Comparison of ENCODE assay signal across 19 cellular contexts in the genomic region with DNA sequence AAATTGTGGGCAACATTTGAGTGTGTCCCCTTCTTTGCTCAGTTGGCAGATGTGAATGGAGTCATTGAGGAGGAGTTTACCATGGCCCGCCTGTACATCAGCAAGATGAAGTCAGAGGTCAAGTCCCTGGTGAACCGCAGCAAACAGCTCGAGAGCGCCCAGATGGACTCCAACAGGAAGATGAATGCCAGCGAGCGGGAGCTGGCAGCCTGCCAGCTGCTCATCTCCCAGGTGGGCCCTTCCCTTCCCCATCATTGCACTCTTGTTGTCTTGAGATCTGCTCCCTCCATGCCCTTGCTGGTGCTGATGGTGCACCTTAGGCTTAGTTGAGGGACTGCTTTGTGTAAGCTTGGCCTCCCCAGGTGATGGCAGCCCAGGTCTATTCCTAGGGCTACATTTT. TPM values are rescaled to one million over a fixed set of nuclear protein-coding genes. Genes with fewer than 3 reads are reported as not detected.
DNase-seq lines count a peak whose midpoint lies in the region; ATAC-seq, FAIRE-seq and TF ChIP-seq lines count a peak whose summit lies in the region.
"Had no signal": no experiment of that assay in that cellular context is flagged by ENCODE, and none has a peak within 500 bp of the region (broad histone marks: within the 10 kb centered on the region; RNA-seq: fewer than 3 reads in every experiment).

No MANE protein-coding gene starts in this region.

- no peaks in the 10 kb centered on the region for H3K27me3 ChIP-seq in BE2C
- H3K27me3 ChIP-seq: BLaER1 treated with 17β-estradiol and CSF1 and Interleukin-3, amounts not matched to agents 10 nM and 100 nM had no signal

- no peak for TF ChIP-seq CTCF in BE2C (IDR thresholded peaks at IDR 0.05; ENCODE audit: low read depth, low read length)

- no peaks in the 10 kb centered on the region for H3K4me1 Mint-ChIP-seq in activated T-cell treated with anti-CD3 and anti-CD28 coated beads, Interleukin-2, amount 50 U/mL, for 4 hours (ENCODE audit: low read depth)

- peaks cover 5% of the 10 kb centered on the region for H3K36me3 Mint-ChIP-seq in activated T-cell treated with anti-CD3 and anti-CD28 coated beads, Interleukin-2, amount 50 U/mL, for 4 hours (ENCODE audit: insufficient read depth)

- no peak for ATAC-seq in activated T-cell treated with anti-CD3 and anti-CD28 coated beads, Interleukin-2, amount 50 U/mL, for 4 hours
- ATAC-seq: GM12878, T-helper 17 cell had no signal

- no peaks in the 10 kb centered on the region for H3K9me3 ChIP-seq in BE2C
- H3K9me3 ChIP-seq: BLaER1 treated with 17β-estradiol and CSF1 and Interleukin-3, amounts not matched to agents 10 nM and 100 nM had no signal

- no peak for FAIRE-seq in GM12892 (lab: Jason Lieb, UNC)
- FAIRE-seq: GM12878, GM19239 had no signal

- no peaks in the 10 kb centered on the region for H3K27me3 Mint-ChIP-seq in activated T-cell treated with anti-CD3 and anti-CD28 coated beads, Interleukin-2, amount 50 U/mL, for 4 hours (ENCODE audit: low read depth)
- H3K27me3 Mint-ChIP-seq: T-helper 17 cell had no signal

- no peaks in the 10 kb centered on the region for H3K4me1 ChIP-seq in BE2C

- no peaks in the 10 kb centered on the region for H3K36me3 ChIP-seq in BE2C

- DNase-seq in DMS53 (lab: John Stamatoyannopoulos, UW) (peak; percentile 21), DMS53 treated with DMSO at 0.1 percent for 48 hours (lab: John Stamatoyannopoulos, UW; ENCODE audit: unreplicated experiment) (no peak), BE2C (peak; percentile 13), NCI-H2227 treated with DMSO at 0.1 percent for 48 hours (lab: John Stamatoyannopoulos, UW) (peak; percentile 68), SW480 (ENCODE audit: low spot score) (peak; percentile 14), mucosa of gallbladder (ENCODE audit: low spot score) (no peak), GM12892 (ENCODE audit: insufficient read length) (no peak)
- DNase-seq in activated T-cell treated with anti-CD3 and anti-CD28 coated beads, Interleukin-2, amount 50 U/mL, for 4 hours = no peak
- DNase-seq: 8988T; HCEC 1CT; IMR-90; MV-4-11; NCI-H1436 treated with DMSO at 0.1 percent for 48 hours; NK-92 treated with Interleukin-12 subunit alpha and Interleukin-12 subunit beta, amount 100 ng/mL, for 24 hours; OCI-M1; T-helper 17 cell had no signal

- no peak for TF ChIP-seq POLR2A in GM12892 (IDR thresholded peaks at IDR 0.05; ENCODE audit: low read depth, low read length)

- H3K9me3 Mint-ChIP-seq in activated T-cell treated with anti-CD3 and anti-CD28 coated beads, Interleukin-2, amount 50 U/mL, for 4 hours = no peaks in the 10 kb centered on the region

- H3K4me3 Mint-ChIP-seq in activated T-cell treated with anti-CD3 and anti-CD28 coated beads, Interleukin-2, amount 50 U/mL, for 4 hours = no peak overlapping the region
- H3K4me3 Mint-ChIP-seq: T-helper 17 cell had no signal

- no peak overlapping the region for H3K4me3 ChIP-seq in BE2C (ENCODE audit: low read depth, low read length)
- H3K4me3 ChIP-seq: BLaER1 treated with 17β-estradiol and CSF1 and Interleukin-3, amounts not matched to agents 10 nM and 100 nM; GM12878 had no signal

RNA-seq across cellular contexts. Expression of a gene that starts 47.5 kb away (rescaled TPM):
- not detected for polyA plus RNA-seq in BE2C (2012; ENCODE audit: insufficient read depth, insufficient read length, low read depth)
- not detected for total RNA-seq in activated T-cell treated with anti-CD3 and anti-CD28 coated beads, Interleukin-2, amount 50 U/mL, for 4 hours
- 98.5 TPM for total RNA-seq in mucosa of gallbladder
- polyA plus RNA-seq in GM12892 (2012; ENCODE audit: missing spikeins) = 3.9 TPM
- total RNA-seq: IMR-90 had no signal

Comparison
In these comparisons a context has a peak if more than half of its experiments do, and no peak if none do; other contexts are left out.
1. DNase-seq: peak in DMS53 (single experiment), BE2C (single experiment), NCI-H2227 treated with DMSO at 0.1 percent for 48 hours (single experiment) and SW480 (single experiment); none in DMS53 treated with DMSO at 0.1 percent for 48 hours (single experiment), activated T-cell treated with anti-CD3 and anti-CD28 coated beads, Interleukin-2, amount 50 U/mL, for 4 hours (single experiment), mucosa of gallbladder (single experiment) and GM12892 (single experiment).
2. RNA of a gene that starts 47.5 kb away (total RNA-seq): 98.5 TPM in mucosa of gallbladder (single experiment); not detected in activated T-cell treated with anti-CD3 and anti-CD28 coated beads, Interleukin-2, amount 50 U/mL, for 4 hours; every median in the first group is over 10 times any median in the second.